ENCODE assay signal across 8 cellular contexts in the genomic region with DNA sequence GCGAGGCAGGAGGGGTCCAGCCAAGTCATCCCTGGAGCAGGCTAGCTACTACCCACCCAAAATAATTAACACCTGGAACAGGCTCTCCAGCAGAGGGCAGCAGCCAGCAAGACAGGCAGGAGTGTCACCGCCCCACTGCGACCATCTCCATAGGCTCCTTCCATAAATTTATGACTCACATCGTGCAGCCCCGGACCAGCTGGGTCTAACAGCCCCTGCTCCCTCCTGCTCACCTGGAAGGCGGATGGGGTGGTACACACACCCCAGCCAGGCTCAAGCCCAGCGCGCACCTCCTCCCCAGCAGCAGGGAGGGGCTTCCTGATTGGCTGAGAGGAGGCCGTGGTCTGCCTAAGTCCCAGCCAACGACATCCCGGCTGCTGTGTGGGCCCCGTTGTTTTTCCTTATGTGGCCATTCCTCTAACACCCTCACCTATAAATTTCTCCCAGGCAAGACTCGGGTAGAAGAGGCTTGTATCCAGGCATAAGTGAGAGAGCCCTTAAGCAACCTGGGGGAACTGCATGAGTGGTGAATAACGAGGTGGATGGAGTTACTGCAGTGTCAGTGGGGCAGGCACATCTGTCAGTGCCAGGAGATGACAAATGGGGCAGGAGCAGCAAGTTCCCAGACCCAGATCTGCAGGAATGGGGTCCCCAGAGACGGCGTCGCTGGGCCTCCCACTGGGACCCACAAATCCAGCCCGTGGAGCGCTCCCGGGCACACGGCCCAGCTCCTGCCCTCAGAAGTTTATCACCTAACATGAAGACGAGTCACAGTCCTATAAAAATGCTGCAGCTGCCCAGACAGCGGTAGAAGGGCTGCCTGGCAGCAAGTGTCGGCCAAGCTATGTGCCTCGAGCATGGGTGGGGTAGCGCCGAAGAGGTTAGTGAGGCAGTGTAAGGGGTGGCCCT. TPM values are rescaled to one million over a fixed set of nuclear protein-coding genes. Genes with fewer than 3 reads are reported as not detected.
DNase-seq lines count a peak whose midpoint lies in the region; ATAC-seq and TF ChIP-seq lines count a peak whose summit lies in the region.

No MANE protein-coding gene starts in this region.

- no peaks in the 10 kb centered on the region for H3K79me2 ChIP-seq in OCI-LY1 (ENCODE audit: insufficient read depth, low read length)

- H3K4me3 ChIP-seq in HUES64 (ENCODE audit: low read length): peak overlapping the region; percentile 45
- H3K4me3 ChIP-seq in OCI-LY1 (ENCODE audit: low read depth, low read length, poor library complexity, severe bottlenecking): no peak overlapping the region
- H3K4me3 ChIP-seq in thoracic aorta: peak overlapping the region; percentile 46

- H3K4me3 Mint-ChIP-seq in neural crest cell: no peak overlapping the region

- no peaks in the 10 kb centered on the region for H3K36me3 Mint-ChIP-seq in neural crest cell (ENCODE audit: low read depth)

- H3K9me3 ChIP-seq in HUES64 (ENCODE audit: insufficient read depth, low read depth, low read length): no peaks in the 10 kb centered on the region
- no peaks in the 10 kb centered on the region for H3K9me3 ChIP-seq in OCI-LY1 (ENCODE audit: low read length)
- no peaks in the 10 kb centered on the region for H3K9me3 ChIP-seq in thoracic aorta

- no peaks in the 10 kb centered on the region for H3K27me3 Mint-ChIP-seq in neural crest cell (ENCODE audit: low read depth)

- no peak overlapping the region for H2AFZ ChIP-seq in OCI-LY1 (ENCODE audit: low read length)

- H3K4me2 ChIP-seq in OCI-LY1 (ENCODE audit: low read length): peak overlapping the region; percentile 38; the same call in 1 of the 2 replicates

- H3K36me3 ChIP-seq in HUES64 (ENCODE audit: insufficient read depth, low read length) (no peaks in the 10 kb centered on the region), OCI-LY1 (ENCODE audit: insufficient read depth, low read length) (no peaks in the 10 kb centered on the region), thoracic aorta (no peaks in the 10 kb centered on the region)

- H3K9ac ChIP-seq in HUES64 (ENCODE audit: low read depth, low read length): no peak overlapping the region
- no peak overlapping the region for H3K9ac ChIP-seq in OCI-LY1 (ENCODE audit: low read length)

- H3K27ac ChIP-seq in HUES64 (ENCODE audit: low read depth, low read length) (no peak overlapping the region), OCI-LY1 (ENCODE audit: low read depth, low read length, poor library complexity, severe bottlenecking) (no peak overlapping the region), thoracic aorta (no peak overlapping the region)

- H3K27ac Mint-ChIP-seq in neural crest cell (ENCODE audit: unreplicated experiment): no peak overlapping the region

- WGBS in HUES64: 51% methylated on average over 27 of the region's 27 CpGs

- H3K27me3 ChIP-seq in HUES64 (ENCODE audit: insufficient read depth, low read length): no peaks in the 10 kb centered on the region
- no peaks in the 10 kb centered on the region for H3K27me3 ChIP-seq in OCI-LY1 (ENCODE audit: insufficient read depth, low read length)
- no peaks in the 10 kb centered on the region for H3K27me3 ChIP-seq in thoracic aorta (replicated peaks; ENCODE audit: insufficient read depth)

- no peaks in the 10 kb centered on the region for H3K9me2 ChIP-seq in OCI-LY1 (ENCODE audit: low read depth, low read length)

- peaks cover 5% of the 10 kb centered on the region for H3K4me1 Mint-ChIP-seq in neural crest cell

- H3F3A ChIP-seq in OCI-LY1 (ENCODE audit: insufficient read depth, low read length): no peaks in the 10 kb centered on the region

- peaks cover 3% of the 10 kb centered on the region for H3K4me1 ChIP-seq in HUES64 (ENCODE audit: insufficient read depth, low read length)
- no peaks in the 10 kb centered on the region for H3K4me1 ChIP-seq in OCI-LY1 (ENCODE audit: insufficient read depth, low read length, severe bottlenecking)
- no peaks in the 10 kb centered on the region for H3K4me1 ChIP-seq in thoracic aorta (ENCODE audit: control insufficient read depth in 1 of 2, low read depth in 2 of 2)

- no peaks in the 10 kb centered on the region for H4K20me1 ChIP-seq in OCI-LY1 (ENCODE audit: insufficient read depth, low read length)

- ATAC-seq in thoracic aorta (ENCODE audit: insufficient number of reproducible peaks, low FRiP score, low read depth): no peak

- H3K9me3 Mint-ChIP-seq in neural crest cell: no peaks in the 10 kb centered on the region

- DNase-seq in D341Med (ENCODE audit: low spot score) (peak; percentile 88), erythroblast (lab: John Stamatoyannopoulos, UW) (peak; percentile 63 to 79), neural crest cell (ENCODE audit: low read depth, low spot score) (peak; percentile 75), thoracic aorta (ENCODE audit: low spot score) (no peak), superior temporal gyrus (ENCODE audit: extremely low spot score) (no peak)
- DNase-seq in activated CD8-positive, alpha-beta memory T cell treated with anti-CD3 and anti-CD28 coated beads, Interleukin-2, amount 50 U/mL, for 4 hours: peak; percentile 73

- TF ChIP-seq CTCF in OCI-LY1 (IDR thresholded peaks at IDR 0.05; ENCODE audit: low read length) (peak; percentile 68), neural crest cell (conservative IDR thresholded peaks at IDR 0.05) (peak; percentile 80), thoracic aorta (IDR thresholded peaks at IDR 0.05) (peak; percentile 38)

- TF ChIP-seq POLR2A in erythroblast (IDR thresholded peaks at IDR 0.05; ENCODE audit: low read length): no peak

RNA-seq across cellular contexts. Expression of a gene that starts 43.1 kb away (rescaled TPM):
- polyA plus RNA-seq in HUES64 (2013, experiment 1 of 2): 19.9 TPM
- polyA plus RNA-seq in HUES64 (2013, experiment 2 of 2): 23.6 TPM
- total RNA-seq in neural crest cell (40.2 and 41.9 TPM in 2 replicates), thoracic aorta (10 to 100 TPM; 19.9 to 32.6 TPM)

Comparison
In these comparisons a context has a peak if more than half of its experiments do, and no peak if none do; other contexts are left out.
1. DNase-seq: peak in D341Med (single experiment), activated CD8-positive, alpha-beta memory T cell treated with anti-CD3 and anti-CD28 coated beads, Interleukin-2, amount 50 U/mL, for 4 hours (single experiment), erythroblast (2 of 2) and neural crest cell (single experiment); none in thoracic aorta (single experiment) and superior temporal gyrus (single experiment).
2. Peak in every context shown above with its lines, with median percentiles within 50 percentile points of each other: CTCF ChIP-seq.